In genomic region chr13:44575741-44576395, GRCh38 we compare ENCODE assay signal across 7 cellular contexts. TPM values are rescaled to one million over a fixed set of nuclear protein-coding genes. Genes with fewer than 3 reads are reported as not detected.
DNase-seq lines count a peak whose midpoint lies in the region.

Gene TSC22D1, minus strand, starts transcription at chr13:44576330. Its CDS starts 256 bp downstream, at chr13:44576074.

- H2AK5ac ChIP-seq in mesenchymal stem cell (ENCODE audit: low read length, severe bottlenecking) = peak within 1 kb of the TSS; percentile 13

- H2AFZ ChIP-seq in mesenchymal stem cell (ENCODE audit: low read depth, low read length) = peak within 1 kb of the TSS; percentile 92

- H3K4me2 ChIP-seq in mesenchymal stem cell (ENCODE audit: low read length, poor library complexity, severe bottlenecking) = peak within 1 kb of the TSS; percentile 54

- H4K91ac ChIP-seq in mesenchymal stem cell (ENCODE audit: low read length) = peak within 1 kb of the TSS; percentile 58

- peak within 1 kb of the TSS; percentile 29 for H2BK120ac ChIP-seq in mesenchymal stem cell (ENCODE audit: low read depth, low read length)

- H3K4me1 ChIP-seq in endocrine pancreas (ENCODE audit: control insufficient read depth, insufficient read depth, low read length) (peaks cover 5% of the 10 kb centered on the region), mesenchymal stem cell (ENCODE audit: control insufficient read depth, insufficient read depth, low read depth, low read length) (peaks cover 13% of the 10 kb centered on the region)

- H2BK15ac ChIP-seq in mesenchymal stem cell (ENCODE audit: low read depth, poor library complexity, severe bottlenecking) = peak within 1 kb of the TSS; percentile 81

- H3K4me3 ChIP-seq in endocrine pancreas (ENCODE audit: control insufficient read depth, insufficient read depth, low read length) (peak within 1 kb of the TSS; percentile 86), mesenchymal stem cell (ENCODE audit: insufficient read depth in 1 of 2, low read depth in 1 of 2, low read length in 2 of 2) (peak within 1 kb of the TSS; percentile 79 to 84)

- H3K9ac ChIP-seq in endocrine pancreas (ENCODE audit: control insufficient read depth, insufficient read depth, low read length) (peak within 1 kb of the TSS; percentile 47), mesenchymal stem cell (ENCODE audit: low read length) (peak within 1 kb of the TSS; percentile 93)

- H3K9me3 ChIP-seq in endocrine pancreas (ENCODE audit: control insufficient read depth, low read length) (no peaks in the 10 kb centered on the region), mesenchymal stem cell (ENCODE audit: control insufficient read depth, low read length) (no peaks in the 10 kb centered on the region)

- peak within 1 kb of the TSS in 1 of 2 experiments; percentile 95 for H3K14ac ChIP-seq in mesenchymal stem cell (ENCODE audit: low read length in 2 of 2)

- H4K8ac ChIP-seq in mesenchymal stem cell (ENCODE audit: low read length) = peak within 1 kb of the TSS; percentile 33

- peak within 1 kb of the TSS in 1 of 2 experiments; percentile 83 for H2BK12ac ChIP-seq in mesenchymal stem cell (ENCODE audit: low read length in 2 of 2)

- peak within 1 kb of the TSS; percentile 95 to 98 for H3K18ac ChIP-seq in mesenchymal stem cell (ENCODE audit: low read depth in 1 of 2, low read length in 2 of 2)

- H3K27ac ChIP-seq in mesenchymal stem cell (ENCODE audit: low read length, poor library complexity, severe bottlenecking) = peak within 1 kb of the TSS; percentile 87

- H3K27me3 ChIP-seq in endocrine pancreas (ENCODE audit: control insufficient read depth, insufficient read depth, low read length) (no peaks in the 10 kb centered on the region), mesenchymal stem cell (ENCODE audit: control insufficient read depth in 1 of 2, insufficient read depth in 1 of 2, low read length in 2 of 2) (no peaks in the 10 kb centered on the region)

- peak within 1 kb of the TSS; percentile 95 for H2BK5ac ChIP-seq in mesenchymal stem cell (ENCODE audit: low read depth, low read length, poor library complexity, severe bottlenecking)

- H3K36me3 ChIP-seq in endocrine pancreas (ENCODE audit: control insufficient read depth, insufficient read depth, low read length) = no peaks in the 10 kb centered on the region
- H3K36me3 ChIP-seq in mesenchymal stem cell (ENCODE audit: control insufficient read depth in 1 of 2, insufficient read depth in 2 of 2, low read depth in 1 of 2, low read length in 2 of 2) = peaks cover 9 to 27% of the 10 kb centered on the region in 2 experiments

- WGBS in mesenchymal stem cell = 1% methylated on average over 39 of the region's 53 CpGs

- DNase-seq in GM19238 (ENCODE audit: insufficient read length, low spot score) (peak; percentile 12), NCI-H2227 treated with DMSO at 0.1 percent for 48 hours (lab: John Stamatoyannopoulos, UW) (peak; percentile 52), mesenchymal stem cell (peak; percentile 66), NCI-H2196 (lab: John Stamatoyannopoulos, UW; ENCODE audit: unreplicated experiment) (no peak)
- DNase-seq in activated CD8-positive, alpha-beta memory T cell treated with anti-CD3 and anti-CD28 coated beads, Interleukin-2, amount 50 U/mL, for 4 hours = peak; percentile 75
- peak; percentile 40 to 59 (median 57) for DNase-seq in stimulated activated CD4-positive, alpha-beta T cell treated with anti-CD3 and anti-CD28 coated beads, TNF-alpha, amount 100 ng/mL, for 4 hours (ENCODE audit: low read depth in 3 of 3)

- peaks cover under 1% of the 10 kb centered on the region for H3K79me1 ChIP-seq in mesenchymal stem cell (replicated peaks; ENCODE audit: low read length, poor library complexity, severe bottlenecking)

- peak within 1 kb of the TSS in 1 of 2 experiments; percentile 96 for H3K23ac ChIP-seq in mesenchymal stem cell (ENCODE audit: low read length in 2 of 2)

- H3K4ac ChIP-seq in mesenchymal stem cell (ENCODE audit: low read depth in 1 of 2, low read length in 2 of 2) = peak within 1 kb of the TSS; percentile 80 to 98

RNA-seq across cellular contexts. Expression of gene TSC22D1, which starts in this region (rescaled TPM):
- polyA plus RNA-seq in mesenchymal stem cell (2013, experiment 1 of 2) = 88.9 TPM
- 89.1 TPM for polyA plus RNA-seq in mesenchymal stem cell (2013, experiment 2 of 2)
